Comparison of ENCODE assay signal across 9 cellular contexts in genomic region chr6:116011520-116011919, GRCh38. TPM values are rescaled to one million over a fixed set of nuclear protein-coding genes. Genes with fewer than 3 reads are reported as not detected.
DNase-seq lines count a peak whose midpoint lies in the region; ATAC-seq, FAIRE-seq and TF ChIP-seq lines count a peak whose summit lies in the region.
"Had no signal": no experiment of that assay in that cellular context is flagged by ENCODE, and none has a peak within 500 bp of the region (broad histone marks: within the 10 kb centered on the region; RNA-seq: fewer than 3 reads in every experiment).

No MANE protein-coding gene starts in this region.

- TF ChIP-seq POLR2A in spleen (IDR thresholded peaks at IDR 0.05): no peak

- ATAC-seq in GM18498 (IDR thresholded peaks at IDR 0.05; ENCODE audit: unreplicated experiment) (peak; percentile 51), GM21717 (IDR thresholded peaks at IDR 0.05; ENCODE audit: unreplicated experiment) (peak; percentile 67), heart right ventricle (no peak)

- no peaks in the 10 kb centered on the region for H3K36me3 ChIP-seq in kidney (ENCODE audit: control insufficient read depth in 1 of 2, insufficient read depth in 2 of 2, low read length in 2 of 2)
- no peaks in the 10 kb centered on the region for H3K36me3 ChIP-seq in spleen
- H3K36me3 ChIP-seq in heart right ventricle: no peaks in the 10 kb centered on the region

- in situ Hi-C loops in ACHN (cut with HindIII; ENCODE audit: low pct_ligation_motif_present, low pct_unique_long_range_greater_than_20kb, low sequenced_read_pairs): no loop called here

- no peak for TF ChIP-seq CTCF in kidney (IDR thresholded peaks at IDR 0.05; ENCODE audit: borderline replicate concordance, extremely low read depth, insufficient read depth)
- TF ChIP-seq CTCF in spleen (IDR thresholded peaks at IDR 0.05 in 8 of 11, conservative IDR thresholded peaks at IDR 0.05 in 3 of 11): no peak
- TF ChIP-seq CTCF in heart right ventricle (IDR thresholded peaks at IDR 0.05): no peak

- peak; percentile 15 for DNase-seq in NCI-H1105 (lab: John Stamatoyannopoulos, UW)
- DNase-seq in kidney: no peak
- no peak for DNase-seq in ACHN
- DNase-seq in spleen: no peak
- no peak for DNase-seq in heart right ventricle
- DNase-seq in NK-92 (lab: John Stamatoyannopoulos, UW; ENCODE audit: unreplicated experiment): no peak

- FAIRE-seq in kidney (lab: Jason Lieb, UNC): no peak

- no peaks in the 10 kb centered on the region for H3K27me3 ChIP-seq in spleen (replicated peaks in 1 of 7)
- no peaks in the 10 kb centered on the region for H3K27me3 ChIP-seq in heart right ventricle

- H3K27ac ChIP-seq in kidney (ENCODE audit: low read depth in 2 of 2, low read length in 2 of 2) (peak overlapping the region; percentile 5 to 29), spleen (no peak overlapping the region), heart right ventricle (peak overlapping the region in 2 of 10 donors; percentile 22 to 26)

- H3K4me1 ChIP-seq in kidney (ENCODE audit: control insufficient read depth in 1 of 2, insufficient read depth in 1 of 2, low read depth in 1 of 2, low read length in 2 of 2): peaks cover 6 to 29% of the 10 kb centered on the region in 2 donors
- peaks cover 0 to 14% (median 0%) of the 10 kb centered on the region in 6 donors for H3K4me1 ChIP-seq in spleen
- H3K4me1 ChIP-seq in heart right ventricle: peaks cover 0 to 63% (median 32%) of the 10 kb centered on the region in 9 donors

- H3K9me3 ChIP-seq in kidney (ENCODE audit: control insufficient read depth in 1 of 2, low read length in 2 of 2) (no peaks in the 10 kb centered on the region), spleen (no peaks in the 10 kb centered on the region), heart right ventricle (no peaks in the 10 kb centered on the region)

- intact Hi-C loops in kidney (cut with DNase I) (loop anchor here (10.0 kb wide), 1 partner anchor 83 kb away; no protein-coding TSS in a partner anchor), spleen (cut with DNase I; ENCODE audit: low total_unique reads) (loop anchor here (2.0 kb wide), 1 partner anchor 83 kb away; no protein-coding TSS in a partner anchor), heart right ventricle (cut with DNase I) (loop anchor here in 8 of 10 donors (2.0 to 10.0 kb wide), 5 partner anchors 85 to 193 kb away; partner anchors contain the start of gene NT5DC1 (in 1 of the 8))

- WGBS in spleen, 5 donors: 72 to 82% (median 75%) methylated on average over 3 of the region's 3 CpGs
- WGBS in heart right ventricle, 2 donors: 80 to 90% methylated on average over 3 of the region's 3 CpGs

- no peak overlapping the region for H3K9ac ChIP-seq in kidney (ENCODE audit: low read length in 2 of 2)

- no peak overlapping the region for H3K4me3 ChIP-seq in kidney (ENCODE audit: low read length in 2 of 2)
- no peak overlapping the region for H3K4me3 ChIP-seq in spleen
- no peak overlapping the region for H3K4me3 ChIP-seq in heart right ventricle

RNA-seq across cellular contexts. Expression of gene FRK, which starts 49.2 kb away (rescaled TPM):
- total RNA-seq in kidney (25.0 TPM), spleen (1 to 10 TPM in 4 of 7 donors, under 1 TPM in 3; 0.54 to 2.8 (median 1.1) TPM), heart right ventricle (10 to 100 TPM in 1 of 10 donors, 1 to 10 TPM in 9; 5.1 to 10.6 (median 6.8) TPM)
- polyA plus RNA-seq in kidney (ENCODE audit: insufficient read depth, low read depth, low replicate concordance) (5.9 TPM), spleen (under 1 TPM; 0.20 to 0.26 (median 0.20) TPM), heart right ventricle (1 to 10 TPM in 1 of 2 donors, under 1 TPM in 1; 0.61 to 2.2 TPM)
- total RNA-seq: mononuclear cell had no signal

Comparison
In these comparisons a context has a peak if more than half of its experiments do, and no peak if none do; other contexts are left out.
1. ATAC-seq: peak in GM18498 (single experiment) and GM21717 (single experiment); none in heart right ventricle (0 of 8).
2. H3K27ac ChIP-seq: peak in kidney (2 of 2); none in spleen (0 of 8).